ENCODE assay signal across 14 cellular contexts in genomic region chr2:189593115-189593514, GRCh38. TPM values are rescaled to one million over a fixed set of nuclear protein-coding genes. Genes with fewer than 3 reads are reported as not detected.
DNase-seq lines count a peak whose midpoint lies in the region; ATAC-seq, FAIRE-seq and TF ChIP-seq lines count a peak whose summit lies in the region.
"Had no signal": no experiment of that assay in that cellular context is flagged by ENCODE, and none has a peak within 500 bp of the region (broad histone marks: within the 10 kb centered on the region; RNA-seq: fewer than 3 reads in every experiment).

No MANE protein-coding gene starts in this region.

- no peaks in the 10 kb centered on the region for H3K9me3 Mint-ChIP-seq in activated CD4-positive, alpha-beta memory T cell treated with anti-CD3 and anti-CD28 coated beads for 36 hours
- H3K9me3 Mint-ChIP-seq: GM23338, H9 had no signal

- H3K4me1 ChIP-seq in HepG2 (ENCODE audit: insufficient read depth, low read length) (no peaks in the 10 kb centered on the region), right lobe of liver (no peaks in the 10 kb centered on the region), Loucy (ENCODE audit: insufficient read depth, low read length, poor library complexity, severe bottlenecking) (peaks cover 18% of the 10 kb centered on the region)
- H3K4me1 ChIP-seq: BE2C had no signal

- no peaks in the 10 kb centered on the region for H3K27me3 Mint-ChIP-seq in activated CD4-positive, alpha-beta memory T cell treated with anti-CD3 and anti-CD28 coated beads for 36 hours

- H3F3A ChIP-seq in Loucy (ENCODE audit: low read depth) = no peaks in the 10 kb centered on the region

- TF ChIP-seq RAD21 in HepG2 (CRISPR knock-in tag; IDR thresholded peaks at IDR 0.05) = no peak

- H3K79me2 ChIP-seq in HepG2 (ENCODE audit: insufficient read depth, low read length) (no peaks in the 10 kb centered on the region), Loucy (ENCODE audit: insufficient read depth, low read length) (no peaks in the 10 kb centered on the region)

- H3K9ac ChIP-seq in HepG2 (ENCODE audit: insufficient read depth, low read depth, low read length) = no peak overlapping the region
- H3K9ac ChIP-seq in Loucy (ENCODE audit: low read depth, low read length, poor library complexity, severe bottlenecking) = no peak overlapping the region

- DNase-seq in HepG2 (ENCODE audit: low spot score) (no peak), right lobe of liver (no peak), bronchial epithelial cell (ENCODE audit: low read depth) (no peak), GM10266 (ENCODE audit: extremely low spot score) (no peak), D341Med (ENCODE audit: low spot score) (no peak)
- no peak for DNase-seq in activated CD4-positive, alpha-beta memory T cell treated with anti-CD3 and anti-CD28 coated beads for 36 hours
- DNase-seq: BE2C, DMS 273 treated with DMSO at 0.1 percent for 48 hours, H9 had no signal

- ATAC-seq in HepG2 = no peak
- no peak for ATAC-seq in right lobe of liver
- ATAC-seq: GM23338 had no signal

- peaks cover 40% of the 10 kb centered on the region for H3K4me1 Mint-ChIP-seq in activated CD4-positive, alpha-beta memory T cell treated with anti-CD3 and anti-CD28 coated beads for 36 hours (ENCODE audit: low read depth)

- H4K20me1 ChIP-seq in HepG2 (ENCODE audit: insufficient read depth, low read length) (no peaks in the 10 kb centered on the region), Loucy (ENCODE audit: insufficient read depth, low read length, poor library complexity, severe bottlenecking) (no peaks in the 10 kb centered on the region)

- BruUV-seq in HepG2 (replicated peaks; lab: Mats Ljungman, UMichigan) = no TSS peak

- in situ Hi-C loops in HepG2 (cut with HindIII; ENCODE audit: extremely low pct_ligation_motif_present, low pct_unique_long_range_greater_than_20kb) = no loop called here

- POLR2A ChIA-PET in HepG2 (lab: Yijun Ruan, JAX) = no interaction called here
- POLR2A ChIA-PET in activated CD4-positive, alpha-beta memory T cell treated with anti-CD3 and anti-CD28 coated beads for 36 hours (lab: Charles Lee) = no interaction called here

- no peak for FAIRE-seq in HepG2 (lab: Jason Lieb, UNC)
- peak; percentile 52 for FAIRE-seq in bronchial epithelial cell (lab: Jason Lieb, UNC)
- FAIRE-seq: A204.1, GM12891 had no signal

- H3K9me2 ChIP-seq in Loucy (replicated peaks; ENCODE audit: low read depth, low read length) = no peaks in the 10 kb centered on the region

- H3K27ac ChIP-seq in HepG2 (ENCODE audit: extremely low read length, insufficient read depth, low read length) (no peak overlapping the region), right lobe of liver (no peak overlapping the region)
- H3K27ac ChIP-seq: C4-2B had no signal

- H3K4me2 ChIP-seq in HepG2 (ENCODE audit: low read depth, low read length) = no peak overlapping the region
- peak overlapping the region; percentile 53 for H3K4me2 ChIP-seq in Loucy (ENCODE audit: low read depth, low read length, poor library complexity, severe bottlenecking)
- H3K4me2 ChIP-seq: GM23338 had no signal

- H3K36me3 ChIP-seq in HepG2 (replicated peaks in 1 of 2; ENCODE audit: control insufficient read depth in 1 of 2, insufficient read depth in 2 of 2, low read length in 2 of 2) (no peaks in the 10 kb centered on the region), right lobe of liver (no peaks in the 10 kb centered on the region), Loucy (ENCODE audit: insufficient read depth, low read length) (no peaks in the 10 kb centered on the region), bronchial epithelial cell (ENCODE audit: control insufficient read depth, insufficient read depth, low read length) (no peaks in the 10 kb centered on the region)
- H3K36me3 ChIP-seq: BE2C had no signal

- TF ChIP-seq EP300 in HepG2 (IDR thresholded peaks at IDR 0.05; ENCODE audit: low read depth in 2 of 2, low read length in 2 of 2) = no peak
- TF ChIP-seq EP300 in HepG2 (CRISPR knock-in tag; IDR thresholded peaks at IDR 0.05; ENCODE audit: borderline replicate concordance) = no peak

- no peak overlapping the region for H3K4me3 Mint-ChIP-seq in activated CD4-positive, alpha-beta memory T cell treated with anti-CD3 and anti-CD28 coated beads for 36 hours
- H3K4me3 Mint-ChIP-seq: GM23338, H9 had no signal

- H3K9me3 ChIP-seq in HepG2 (ENCODE audit: low read length) (no peaks in the 10 kb centered on the region), right lobe of liver (no peaks in the 10 kb centered on the region), Loucy (ENCODE audit: insufficient read depth, low read depth, low read length) (no peaks in the 10 kb centered on the region)
- H3K9me3 ChIP-seq: BE2C had no signal

- TF ChIP-seq POLR2A in HepG2 (IDR thresholded peaks at IDR 0.05; ENCODE audit: insufficient read depth in 1 of 2, low read depth in 2 of 2, low read length in 2 of 2) (no peak), right lobe of liver (IDR thresholded peaks at IDR 0.05) (no peak)

- H2AFZ ChIP-seq in HepG2 (ENCODE audit: low read length) = no peak overlapping the region
- H2AFZ ChIP-seq in Loucy (ENCODE audit: low read length) = no peak overlapping the region
- H2AFZ ChIP-seq: GM23338 had no signal

- H3K27me3 ChIP-seq in HepG2 (ENCODE audit: control insufficient read depth in 1 of 2, insufficient read depth in 2 of 2, low read length in 2 of 2) (no peaks in the 10 kb centered on the region; a peak in 1 of 5 replicates), right lobe of liver (no peaks in the 10 kb centered on the region), Loucy (ENCODE audit: insufficient read depth, low read length, poor library complexity, severe bottlenecking) (no peaks in the 10 kb centered on the region), bronchial epithelial cell (ENCODE audit: control insufficient read depth, insufficient read depth, low read length) (no peaks in the 10 kb centered on the region)
- H3K27me3 ChIP-seq: BE2C had no signal

- intact Hi-C loops in HepG2 (cut with micrococcal nuclease; ENCODE audit: unreplicated experiment) = no loop called here
- intact Hi-C loops in right lobe of liver (cut with DNase I) = no loop called here
- intact Hi-C loops in activated CD4-positive, alpha-beta memory T cell treated with anti-CD3 and anti-CD28 coated beads for 36 hours (cut with micrococcal nuclease) = no loop called here

- no peaks in the 10 kb centered on the region for H3K36me3 Mint-ChIP-seq in activated CD4-positive, alpha-beta memory T cell treated with anti-CD3 and anti-CD28 coated beads for 36 hours

- TF ChIP-seq CTCF in HepG2 (CRISPR knock-in tag; IDR thresholded peaks at IDR 0.05) (no peak), right lobe of liver (IDR thresholded peaks at IDR 0.05) (no peak), Loucy (conservative IDR thresholded peaks at IDR 0.05; ENCODE audit: low read length) (no peak), bronchial epithelial cell (IDR thresholded peaks at IDR 0.05; ENCODE audit: insufficient read depth, low read length, severe bottlenecking) (no peak), GM10266 (IDR thresholded peaks at IDR 0.05; ENCODE audit: control insufficient read depth, insufficient read depth, low read depth, missing control alignments) (no peak)

- no peak overlapping the region for H3K27ac Mint-ChIP-seq in activated CD4-positive, alpha-beta memory T cell treated with anti-CD3 and anti-CD28 coated beads for 36 hours
- H3K27ac Mint-ChIP-seq: GM23338, H9 had no signal

- no peak overlapping the region for H3K4me3 ChIP-seq in HepG2 (replicated peaks in 1 of 3; ENCODE audit: insufficient read depth in 1 of 3, low read depth in 2 of 3, low read length in 3 of 3)
- no peak overlapping the region for H3K4me3 ChIP-seq in right lobe of liver
- no peak overlapping the region for H3K4me3 ChIP-seq in Loucy (ENCODE audit: low read length, poor library complexity, severe bottlenecking)
- no peak overlapping the region for H3K4me3 ChIP-seq in bronchial epithelial cell (ENCODE audit: low read depth, low read length)
- H3K4me3 ChIP-seq: GM23338 had no signal

- WGBS in HepG2 (ENCODE audit: low lambda C conversion rate) = 62% methylated on average over 3 of the region's 3 CpGs
- 86% methylated on average over 3 of the region's 3 CpGs for WGBS in right lobe of liver (ENCODE audit: insufficient coverage, low coverage, low lambda C conversion rate, missing lambda C conversion rate)

- CTCF ChIA-PET in HepG2 (lab: Yijun Ruan, JAX; ENCODE audit: low intra/inter-chr PET ratio, low total read pairs) = no interaction called here
- CTCF ChIA-PET in activated CD4-positive, alpha-beta memory T cell treated with anti-CD3 and anti-CD28 coated beads for 36 hours (lab: Charles Lee) = no interaction called here

TF ChIP-seq in HepG2, 621 proteins besides CTCF, POLR2A, EP300 and RAD21:
- peak; percentile 75; the same call in 1 of the 2 replicates for TF ChIP-seq ZNF3 (CRISPR knock-in tag; IDR thresholded peaks at IDR 0.05)
- no peak for TF ChIP-seq ZNF468 (CRISPR knock-in tag; IDR thresholded peaks at IDR 0.05)
TF ChIP-seq in HepG2: peak in this region for 1.

RNA-seq across cellular contexts. Expression of gene SLC40A1, which starts 12.5 kb away (rescaled TPM):
- 10.6 and 19.2 TPM in 2 replicates for total RNA-seq in HepG2 (2016; rRNA removed; fragmentation: Illumina TruSeq; extraction: Trizol)
- 2.5 and 3.1 TPM in 2 replicates for total RNA-seq in HepG2 (2016; cell fraction: cytosol; rRNA removed; fragmentation: Illumina TruSeq; extraction: Trizol; ENCODE audit: low read depth)
- 10.6 and 17.6 TPM in 2 replicates for total RNA-seq in HepG2 (2016; cell fraction: insoluble cytoplasmic fraction; rRNA removed; fragmentation: Illumina TruSeq; extraction: Trizol)
- 20.1 and 24.4 TPM in 2 replicates for total RNA-seq in HepG2 (2016; cell fraction: membrane; rRNA removed; fragmentation: Illumina TruSeq; extraction: Trizol)
- total RNA-seq in HepG2 (2016; cell fraction: nucleus; rRNA removed; fragmentation: Illumina TruSeq; extraction: Trizol) = 9.0 and 10.7 TPM in 2 replicates
- 21.4 and 24.9 TPM in 2 replicates for polyA plus RNA-seq in HepG2 (2011; rRNA removed)
- polyA plus RNA-seq in HepG2 (2011; cell fraction: cytosol; rRNA removed) = 14.9 and 22.6 TPM in 2 replicates
- 12.3 and 12.6 TPM in 2 replicates for polyA plus RNA-seq in HepG2 (2011; cell fraction: nucleus; rRNA removed)
- 35.5 and 45.2 TPM in 2 replicates for polyA plus RNA-seq in HepG2 (2012)
- polyA plus RNA-seq in HepG2 (2016; cell fraction: cytosol; fragmentation: Illumina TruSeq; extraction: Trizol; ENCODE audit: low read depth) = 3.4 and 3.6 TPM in 2 replicates
- 19.5 and 21.2 TPM in 2 replicates for polyA plus RNA-seq in HepG2 (2016; cell fraction: insoluble cytoplasmic fraction; fragmentation: Illumina TruSeq; extraction: Trizol; ENCODE audit: low read depth)
- 19.1 and 22.9 TPM in 2 replicates for polyA plus RNA-seq in HepG2 (2016; cell fraction: membrane; fragmentation: Illumina TruSeq; extraction: Trizol; ENCODE audit: low read depth)
- polyA plus RNA-seq in HepG2 (2016; cell fraction: nucleus; fragmentation: Illumina TruSeq; extraction: Trizol; ENCODE audit: insufficient read depth, low read depth) = 12.8 and 14.3 TPM in 2 replicates
- 0.47 and 45.0 TPM in 2 replicates for polyA minus RNA-seq in HepG2 (2011; rRNA and poly(A)+ RNA removed; ENCODE audit: low replicate concordance)
- 26.4 and 29.2 TPM in 2 replicates for polyA minus RNA-seq in HepG2 (2011; cell fraction: cytosol; rRNA and poly(A)+ RNA removed)
- 33.1 and 37.5 TPM in 2 replicates for polyA minus RNA-seq in HepG2 (2011; cell fraction: nucleus; rRNA and poly(A)+ RNA removed)
- total RNA-seq in right lobe of liver = 100 to 1,000 TPM; 101 to 289 (median 134) TPM
- 1.0 and 1.1 TPM in 2 replicates for total RNA-seq in bronchial epithelial cell
- total RNA-seq in activated CD4-positive, alpha-beta memory T cell treated with anti-CD3 and anti-CD28 coated beads for 36 hours = 1 to 10 TPM; 4.7 to 4.8 TPM
- total RNA-seq: GM23338, H9 had no signal

Comparison
In these comparisons a context has a peak if more than half of its experiments do, and no peak if none do; other contexts are left out.
1. RNA of gene SLC40A1, which starts 12.5 kb away (total RNA-seq): 101 to 289 TPM in right lobe of liver; 2.5 to 24.4 TPM in HepG2, 4.7 to 4.8 TPM in activated CD4-positive, alpha-beta memory T cell treated with anti-CD3 and anti-CD28 coated beads for 36 hours and 1.0 to 1.1 TPM in bronchial epithelial cell; every median in the first group is over 4 times any median in the second.